26 cellular contexts compared by ENCODE assay signal in genomic region chr16:88378401-88378800, GRCh38.
"Had no signal": no experiment of that assay in that cellular context is flagged by ENCODE, and none has a peak within 500 bp of the region (broad histone marks: within the 10 kb centered on the region; RNA-seq: fewer than 3 reads in every experiment).

No MANE protein-coding gene starts in this region.

- FAIRE-seq: colon, endothelial cell of umbilical vein had no signal

- H3K27ac ChIP-seq: parathyroid adenoma, thoracic aorta, VCaP had no signal

- H3K36me3 Mint-ChIP-seq: activated naive CD4-positive, alpha-beta T cell treated with anti-CD3 and anti-CD28 coated beads, Interleukin-2, amount 50 U/mL, for 24 hours; brain; type B pancreatic cell had no signal

- H3K27ac Mint-ChIP-seq: activated CD4-positive, alpha-beta memory T cell treated with anti-CD3 and anti-CD28 coated beads, Interleukin-2, amount 10 ng/mL, durations not matched to agents 7 days and 5 days; activated CD4-positive, alpha-beta T cell treated with anti-CD3 and anti-CD28 coated beads, Interleukin-2, amount 10 ng/mL, durations not matched to agents 24 days and 14 days; activated naive CD4-positive, alpha-beta T cell treated with anti-CD3 and anti-CD28 coated beads, Interleukin-2, amount 50 U/mL, for 24 hours; effector memory CD8-positive, alpha-beta T cell; nephron; type B pancreatic cell had no signal

- H3K4me2 ChIP-seq: SK-N-SH had no signal

- ATAC-seq: activated CD4-positive, CD25-positive, alpha-beta regulatory T cell treated with anti-CD3 and anti-CD28 coated beads, Interleukin-2, amount 50 U/mL, for 24 hours; effector memory CD8-positive, alpha-beta T cell; esophagus mucosa had no signal

- DNase-seq: activated CD4-positive, alpha-beta memory T cell treated with anti-CD3 and anti-CD28 coated beads, Interleukin-2, amount 10 ng/mL, durations not matched to agents 7 days and 5 days; activated CD4-positive, alpha-beta T cell treated with anti-CD3 and anti-CD28 coated beads, Interleukin-2, amount 10 ng/mL, durations not matched to agents 24 days and 14 days; activated effector memory CD4-positive, alpha-beta T cell treated with anti-CD3 and anti-CD28 coated beads, Interleukin-2, amount 50 U/mL, for 16 hours; activated T-cell treated with anti-CD3 and anti-CD28 coated beads for 4 hours; anterior cingulate cortex; caudate nucleus; effector memory CD8-positive, alpha-beta T cell; foreskin melanocyte; islet precursor cell; mammary epithelial cell; midbrain; stimulated activated CD4-positive, alpha-beta T cell treated with anti-CD3 and anti-CD28 coated beads, Interleukin-4, amount 100 ng/mL, for 24 hours; stimulated activated naive CD4-positive, alpha-beta T cell treated with Interleukin-2 at 50 U/mL for 16 hours; T-helper 2 cell had no signal

- H3K36me3 ChIP-seq: thoracic aorta had no signal

- H3K4me1 Mint-ChIP-seq: activated CD4-positive, alpha-beta memory T cell treated with anti-CD3 and anti-CD28 coated beads, Interleukin-2, amount 10 ng/mL, durations not matched to agents 7 days and 5 days; activated CD4-positive, alpha-beta T cell treated with anti-CD3 and anti-CD28 coated beads, Interleukin-2, amount 10 ng/mL, durations not matched to agents 24 days and 14 days; activated naive CD4-positive, alpha-beta T cell treated with anti-CD3 and anti-CD28 coated beads, Interleukin-2, amount 50 U/mL, for 24 hours had no signal

- H3K9me3 ChIP-seq: SK-N-SH, thoracic aorta had no signal

- H3K4me1 ChIP-seq: parathyroid adenoma had no signal

- H2AFZ ChIP-seq: parathyroid adenoma had no signal

- H3K9me3 Mint-ChIP-seq: activated CD4-positive, alpha-beta memory T cell treated with anti-CD3 and anti-CD28 coated beads, Interleukin-2, amount 10 ng/mL, durations not matched to agents 7 days and 5 days; activated CD4-positive, alpha-beta T cell treated with anti-CD3 and anti-CD28 coated beads, Interleukin-2, amount 10 ng/mL, durations not matched to agents 24 days and 14 days; activated naive CD4-positive, alpha-beta T cell treated with anti-CD3 and anti-CD28 coated beads, Interleukin-2, amount 50 U/mL, for 24 hours; brain; effector memory CD8-positive, alpha-beta T cell; nephron; type B pancreatic cell had no signal

- H3K79me2 ChIP-seq: parathyroid adenoma had no signal

- H3K4me3 ChIP-seq: thoracic aorta had no signal

- H3K4me3 Mint-ChIP-seq: activated CD4-positive, alpha-beta memory T cell treated with anti-CD3 and anti-CD28 coated beads, Interleukin-2, amount 10 ng/mL, durations not matched to agents 7 days and 5 days; activated CD4-positive, alpha-beta T cell treated with anti-CD3 and anti-CD28 coated beads, Interleukin-2, amount 10 ng/mL, durations not matched to agents 24 days and 14 days; activated naive CD4-positive, alpha-beta T cell treated with anti-CD3 and anti-CD28 coated beads, Interleukin-2, amount 50 U/mL, for 24 hours; brain; effector memory CD8-positive, alpha-beta T cell; nephron; type B pancreatic cell had no signal
